26 cellular contexts compared by ENCODE assay signal in the genomic region with DNA sequence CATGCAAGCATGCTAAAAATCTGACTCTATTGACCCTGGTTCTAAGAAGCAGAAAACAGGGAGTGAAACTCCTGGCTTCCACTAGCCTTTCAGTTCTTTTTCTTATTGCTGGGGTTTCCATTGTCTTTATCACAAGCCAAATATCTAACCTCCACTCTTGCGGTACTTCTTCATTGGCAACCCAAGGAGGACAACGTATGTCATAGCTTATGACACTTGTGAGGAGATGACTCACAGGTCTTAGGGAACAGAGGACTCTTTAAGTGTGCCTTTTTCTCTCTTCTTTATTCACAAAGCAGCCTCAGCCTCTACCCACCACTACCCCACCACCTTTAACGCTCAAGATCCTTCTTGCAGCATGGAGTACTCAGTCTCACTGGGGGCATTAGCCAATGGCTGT.
A peak's percentile ranks its signal among the peaks of the same experiment; 100 is the strongest.
DNase-seq lines count a peak whose midpoint lies in the region; ATAC-seq, FAIRE-seq and TF ChIP-seq lines count a peak whose summit lies in the region.
"Had no signal": no experiment of that assay in that cellular context is flagged by ENCODE, and none has a peak within 500 bp of the region (broad histone marks: within the 10 kb centered on the region; RNA-seq: fewer than 3 reads in every experiment).

No MANE protein-coding gene starts in this region.

- no TSS peak for BruUV-seq in GM12878 (replicated peaks; lab: Mats Ljungman, UMichigan)

- no peaks in the 10 kb centered on the region; the same call in 2 of the 3 replicates for H3K9me3 ChIP-seq in GM12878 (replicated peaks; ENCODE audit: control insufficient read depth, insufficient read depth, low read length)
- H3K9me3 ChIP-seq in HAP-1 = no peaks in the 10 kb centered on the region
- H3K9me3 ChIP-seq: Caco-2, SJSA1 had no signal

- H3K27ac ChIP-seq in GM12878 (ENCODE audit: control insufficient read depth, insufficient read depth) = no peak overlapping the region
- H3K27ac ChIP-seq: BLaER1 treated with 17β-estradiol and CSF1 and Interleukin-3, amounts not matched to agents 10 nM and 100 nM; GM23248; SJSA1 had no signal

- ATAC-seq in GM19351 (IDR thresholded peaks at IDR 0.05; ENCODE audit: unreplicated experiment) (peak; percentile 80), GM12878 (peak; percentile 71)
- ATAC-seq: CD8-positive, alpha-beta T cell; PC-3; T-cell had no signal

- POLR2A ChIA-PET in GM12878 (lab: Charles Lee) = no interaction called here

- no peak for TF ChIP-seq POLR2A in GM12878 (IDR thresholded peaks at IDR 0.05; ENCODE audit: low read depth, low read length)

- in situ Hi-C loops in GM12878 (cut with MboI) (no loop called here), HAP-1 (cut with MboI; ENCODE audit: low sequenced_read_pairs) (no loop called here)

- H3K4me3 ChIP-seq in GM12878 = no peak overlapping the region
- no peak overlapping the region for H3K4me3 ChIP-seq in HAP-1
- H3K4me3 ChIP-seq: BLaER1 treated with 17β-estradiol and CSF1 and Interleukin-3, amounts not matched to agents 10 nM and 100 nM; GM23248; SJSA1 had no signal

- CTCF ChIA-PET in GM12878 (lab: Yijun Ruan, JAX) = interaction anchor here (1.1 to 1.5 kb wide), 2 partner anchors 15 to 26 kb away, joined by 3 to 9 read pairs; no protein-coding TSS in a partner anchor

- H4K20me1 ChIP-seq in GM12878 (ENCODE audit: control insufficient read depth, insufficient read depth) = no peaks in the 10 kb centered on the region
- H4K20me1 ChIP-seq: BLaER1 treated with 17β-estradiol and CSF1 and Interleukin-3, amounts not matched to agents 10 nM and 100 nM had no signal

- TF ChIP-seq RAD21 in GM12878 (IDR thresholded peaks at IDR 0.05; ENCODE audit: insufficient read depth, low read depth, low read length) = no peak

- DNase-seq in CD1c-positive myeloid dendritic cell (ENCODE audit: extremely low spot score) (peak; percentile 57), MV-4-11 (lab: John Stamatoyannopoulos, UW) (peak; percentile 86), GM12878 (ENCODE audit: low read depth, low spot score) (no peak), activated gamma-delta T cell treated with Interleukin-2 at 50 U/mL for 16 hours (no peak), NCI-H446 (lab: John Stamatoyannopoulos, UW) (no peak), HAP-1 (ENCODE audit: low spot score in 2 of 2) (no peak), AG08396 (ENCODE audit: low spot score) (no peak)
- DNase-seq: AML-193; Caco-2; CD8-positive, alpha-beta T cell; GM23248; H9; HFFc6; NCI-H1105 treated with DMSO at 0.1 percent for 48 hours; NCI-H146; NCI-H2029; NCI-H446 treated with DMSO at 0.1 percent for 48 hours; NCI-H526; NCI-H82; PC-3; T-cell had no signal

- H3K36me3 ChIP-seq in GM12878 (ENCODE audit: control insufficient read depth in 2 of 2, insufficient read depth in 2 of 2, low read length in 1 of 2) (no peaks in the 10 kb centered on the region), HAP-1 (replicated peaks) (no peaks in the 10 kb centered on the region)
- H3K36me3 ChIP-seq: BLaER1 treated with 17β-estradiol and CSF1 and Interleukin-3, amounts not matched to agents 10 nM and 100 nM; SJSA1 had no signal

- no peak overlapping the region for H2AFZ ChIP-seq in GM12878 (ENCODE audit: control insufficient read depth, low read depth, low read length)
- H2AFZ ChIP-seq: GM23248 had no signal

- no peak for FAIRE-seq in GM12878 (lab: Jason Lieb, UNC)
- FAIRE-seq: A204.1, G401.6 had no signal

- intact Hi-C loops in GM12878 (cut with micrococcal nuclease; ENCODE audit: unreplicated experiment) = no loop called here

- H3K79me2 ChIP-seq in GM12878 (ENCODE audit: control insufficient read depth, insufficient read depth, low read length) = no peaks in the 10 kb centered on the region

- SMC1A ChIA-PET in GM12878 (lab: Charles Lee; ENCODE audit: uncharacterized antibody, unreplicated experiment) = interaction anchor here (0.7 to 2.3 kb wide), 7 partner anchors 11 to 173 kb away, joined by 3 to 7 read pairs (median 3); no protein-coding TSS in a partner anchor

- no peak overlapping the region for H3K4me2 ChIP-seq in GM12878 (ENCODE audit: control insufficient read depth, insufficient read depth)
- H3K4me2 ChIP-seq: BLaER1 treated with 17β-estradiol and CSF1 and Interleukin-3, amounts not matched to agents 10 nM and 100 nM had no signal

- H3K27me3 ChIP-seq in GM12878 (replicated peaks in 1 of 2; ENCODE audit: control insufficient read depth in 2 of 2, insufficient read depth in 2 of 2, low read length in 1 of 2) (no peaks in the 10 kb centered on the region), HAP-1 (ENCODE audit: low read depth) (peaks cover 2% of the 10 kb centered on the region; the same call in 1 of the 2 replicates)
- H3K27me3 ChIP-seq: SJSA1 had no signal

- no peak for TF ChIP-seq EP300 in GM12878 (IDR thresholded peaks at IDR 0.05; ENCODE audit: borderline replicate concordance in 1 of 2, control insufficient read depth in 1 of 2, low read depth in 2 of 2, low read length in 2 of 2)

- H3K4me1 ChIP-seq in GM12878 (ENCODE audit: control insufficient read depth, insufficient read depth, low read length) (no peaks in the 10 kb centered on the region), HAP-1 (no peaks in the 10 kb centered on the region)
- H3K4me1 ChIP-seq: Caco-2, SJSA1 had no signal

- H3K9ac ChIP-seq in GM12878 (ENCODE audit: control insufficient read depth, insufficient read depth, low read length) = no peak overlapping the region
- H3K9ac ChIP-seq: BLaER1 treated with 17β-estradiol and CSF1 and Interleukin-3, amounts not matched to agents 10 nM and 100 nM; GM23248 had no signal

- RAD21 ChIA-PET in GM12878 (lab: Charles Lee; ENCODE audit: unreplicated experiment) = interaction anchor here (1.0 to 1.1 kb wide), 2 partner anchors 11 to 24 kb away, joined by 3 read pairs; no protein-coding TSS in a partner anchor

- TF ChIP-seq CTCF in GM12878 (IDR thresholded peaks at IDR 0.05 in 2 of 3, conservative IDR thresholded peaks at IDR 0.05 in 1 of 3; ENCODE audit: control insufficient read depth in 2 of 3, extremely low read depth in 1 of 3, insufficient read depth in 1 of 3, low read depth in 3 of 3, low read length in 3 of 3) = no peak

- 48% methylated on average over 3 of the region's 3 CpGs for WGBS in GM12878 (ENCODE audit: insufficient coverage, insufficient replicate concordance, low lambda C conversion rate, missing lambda C conversion rate)

TF ChIP-seq in GM12878, 131 proteins besides CTCF, POLR2A, EP300 and RAD21:
- no peak for TF ChIP-seq CBX3 (IDR thresholded peaks at IDR 0.05; ENCODE audit: borderline replicate concordance, low read depth)
- TF ChIP-seq MTA2 (IDR thresholded peaks at IDR 0.05; ENCODE audit: low read depth) = peak; percentile 32; the same call in 1 of the 2 replicates
- TF ChIP-seq ZNF207 (IDR thresholded peaks at IDR 0.05; ENCODE audit: borderline replicate concordance) = no peak
- no peak for TF ChIP-seq HCFC1 (IDR thresholded peaks at IDR 0.05; ENCODE audit: low read length)
- no peak for TF ChIP-seq ZNF384 (IDR thresholded peaks at IDR 0.05; ENCODE audit: borderline replicate concordance, low read depth, low read length)
- no peak for TF ChIP-seq CBFB (IDR thresholded peaks at IDR 0.05; ENCODE audit: low read depth)
- TF ChIP-seq IKZF1 (conservative IDR thresholded peaks at IDR 0.05) = 0 out of 2 replicates have a peak, but pooled peaks have one; percentile 26
- no peak for TF ChIP-seq DPF2 (IDR thresholded peaks at IDR 0.05)
- TF ChIP-seq CREM (IDR thresholded peaks at IDR 0.05; ENCODE audit: low read depth) = no peak
- TF ChIP-seq, protein P1, sequence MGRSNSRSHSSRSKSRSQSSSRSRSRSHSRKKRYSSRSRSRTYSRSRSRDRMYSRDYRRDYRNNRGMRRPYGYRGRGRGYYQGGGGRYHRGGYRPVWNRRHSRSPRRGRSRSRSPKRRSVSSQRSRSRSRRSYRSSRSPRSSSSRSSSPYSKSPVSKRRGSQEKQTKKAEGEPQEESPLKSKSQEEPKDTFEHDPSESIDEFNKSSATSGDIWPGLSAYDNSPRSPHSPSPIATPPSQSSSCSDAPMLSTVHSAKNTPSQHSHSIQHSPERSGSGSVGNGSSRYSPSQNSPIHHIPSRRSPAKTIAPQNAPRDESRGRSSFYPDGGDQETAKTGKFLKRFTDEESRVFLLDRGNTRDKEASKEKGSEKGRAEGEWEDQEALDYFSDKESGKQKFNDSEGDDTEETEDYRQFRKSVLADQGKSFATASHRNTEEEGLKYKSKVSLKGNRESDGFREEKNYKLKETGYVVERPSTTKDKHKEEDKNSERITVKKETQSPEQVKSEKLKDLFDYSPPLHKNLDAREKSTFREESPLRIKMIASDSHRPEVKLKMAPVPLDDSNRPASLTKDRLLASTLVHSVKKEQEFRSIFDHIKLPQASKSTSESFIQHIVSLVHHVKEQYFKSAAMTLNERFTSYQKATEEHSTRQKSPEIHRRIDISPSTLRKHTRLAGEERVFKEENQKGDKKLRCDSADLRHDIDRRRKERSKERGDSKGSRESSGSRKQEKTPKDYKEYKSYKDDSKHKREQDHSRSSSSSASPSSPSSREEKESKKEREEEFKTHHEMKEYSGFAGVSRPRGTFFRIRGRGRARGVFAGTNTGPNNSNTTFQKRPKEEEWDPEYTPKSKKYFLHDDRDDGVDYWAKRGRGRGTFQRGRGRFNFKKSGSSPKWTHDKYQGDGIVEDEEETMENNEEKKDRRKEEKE (IDR thresholded peaks at IDR 0.05) = no peak
- no peak for TF ChIP-seq CBX5 (IDR thresholded peaks at IDR 0.05; ENCODE audit: low read depth)
- 0 out of 2 replicates have a peak, but pooled peaks have one; percentile 19 for TF ChIP-seq EED (IDR thresholded peaks at IDR 0.05; ENCODE audit: low read depth)
- TF ChIP-seq GATAD2B (conservative IDR thresholded peaks at IDR 0.05; ENCODE audit: low read depth) = no peak

Comparison
In these comparisons a context has a peak if more than half of its experiments do, and no peak if none do; other contexts are left out.
1. DNase-seq: peak in CD1c-positive myeloid dendritic cell (single experiment) and MV-4-11 (single experiment); none in GM12878 (single experiment), activated gamma-delta T cell treated with Interleukin-2 at 50 U/mL for 16 hours (single experiment), NCI-H446 (0 of 2), HAP-1 (0 of 2) and AG08396 (single experiment).